8 cellular contexts compared by ENCODE assay signal in the genomic region with DNA sequence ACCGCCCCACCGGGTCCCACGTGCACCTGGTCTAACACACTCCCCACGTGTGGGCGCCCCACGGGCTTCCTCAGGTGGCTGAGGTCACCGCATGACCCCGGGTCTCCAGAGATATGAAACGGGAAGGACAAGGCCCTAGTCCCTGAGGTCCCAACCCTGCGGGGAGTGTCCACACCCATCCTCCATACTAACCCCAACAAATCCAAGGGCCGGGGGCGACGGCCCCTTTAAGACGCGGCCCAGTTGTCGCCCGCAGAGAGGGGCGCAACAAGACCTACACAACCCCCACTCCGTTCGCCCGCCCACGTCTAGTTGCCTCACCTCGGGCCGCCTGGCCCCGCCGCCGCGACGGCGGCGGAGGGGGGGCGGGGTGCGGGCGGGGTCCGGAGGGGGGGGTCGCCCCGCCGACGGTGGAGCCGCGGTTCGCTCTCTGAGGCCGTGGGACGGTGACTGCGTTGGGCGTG. TPM values are rescaled to one million over a fixed set of nuclear protein-coding genes. Genes with fewer than 3 reads are reported as not detected.
DNase-seq lines count a peak whose midpoint lies in the region; ATAC-seq and TF ChIP-seq lines count a peak whose summit lies in the region.

No MANE protein-coding gene starts in this region.

- TF ChIP-seq CTCF in mucosa of descending colon (IDR thresholded peaks at IDR 0.05), result no peak

- no peaks in the 10 kb centered on the region for H3K36me3 ChIP-seq in endocrine pancreas (ENCODE audit: control insufficient read depth, insufficient read depth, low read length)
- H3K36me3 ChIP-seq in mucosa of descending colon (ENCODE audit: low read depth), result peaks cover 4% of the 10 kb centered on the region

- peaks cover 8% of the 10 kb centered on the region for H3K4me1 ChIP-seq in endocrine pancreas (ENCODE audit: control insufficient read depth, insufficient read depth, low read length)
- H3K4me1 ChIP-seq in mucosa of descending colon (ENCODE audit: low read depth), result peaks cover 6% of the 10 kb centered on the region

- intact Hi-C loops in mucosa of descending colon (cut with DNase I, micrococcal nuclease), result no loop called here

- peak overlapping the region; percentile 86 for H3K9ac ChIP-seq in endocrine pancreas (ENCODE audit: control insufficient read depth, insufficient read depth, low read length)

- H3K4me3 ChIP-seq in endocrine pancreas (ENCODE audit: control insufficient read depth, insufficient read depth, low read length), result peak overlapping the region; percentile 96
- peak overlapping the region; percentile 92 for H3K4me3 ChIP-seq in mucosa of descending colon

- DNase-seq in NCI-H146 (lab: John Stamatoyannopoulos, UW) (peak; percentile 67), NCI-H146 treated with DMSO at 0.1 percent for 48 hours (lab: John Stamatoyannopoulos, UW; ENCODE audit: unreplicated experiment) (no peak), NCI-H226 (peak; percentile 35), mucosa of descending colon (peak; percentile 72 to 88 (median 76))
- peak; percentile 62 to 78 for DNase-seq in activated CD8-positive, alpha-beta memory T cell treated with anti-CD3 and anti-CD28 coated beads for 4 hours (ENCODE audit: low read depth in 2 of 2)
- peak; percentile 68 for DNase-seq in stimulated activated CD8-positive, alpha-beta memory T cell treated with anti-CD3 and anti-CD28 coated beads, Interleukin-4, amount 100 ng/mL, for 24 hours (ENCODE audit: low read depth)

- H3K27me3 ChIP-seq in endocrine pancreas (ENCODE audit: control insufficient read depth, insufficient read depth, low read length), result no peaks in the 10 kb centered on the region

- H3K9me3 ChIP-seq in endocrine pancreas (ENCODE audit: control insufficient read depth, low read length), result no peaks in the 10 kb centered on the region
- H3K9me3 ChIP-seq in mucosa of descending colon, result no peaks in the 10 kb centered on the region

- ATAC-seq in HG02798 (IDR thresholded peaks at IDR 0.05; ENCODE audit: poor library complexity, unreplicated experiment) (peak; percentile 53), mucosa of descending colon (peak; percentile 67)

RNA-seq across cellular contexts. Expression of a gene that starts 0.4 kb away (rescaled TPM):
- 10 to 100 TPM; 22.7 to 28.0 (median 26.3) TPM for total RNA-seq in mucosa of descending colon
